In genomic region chr5:112697301-112697700, GRCh38 we compare ENCODE assay signal across 1 cellular context.
TF ChIP-seq lines count a peak whose summit lies in the region.

No MANE protein-coding gene starts in this region.

TF ChIP-seq in HCT116, 20 proteins besides CTCF, POLR2A, EP300 and RAD21 (continued from another document):
- TF ChIP-seq CBX3 (IDR thresholded peaks at IDR 0.05; ENCODE audit: low read depth) (no peak), ZBTB33 (IDR thresholded peaks at IDR 0.05; ENCODE audit: extremely low read depth, insufficient replicate concordance, low read length) (no peak), ZNF274 (IDR thresholded peaks at IDR 0.05; ENCODE audit: low read depth, low read length) (no peak), MAX (IDR thresholded peaks at IDR 0.05) (no peak), POLR2AphosphoS5 (IDR thresholded peaks at IDR 0.05; ENCODE audit: low read depth, low read length) (no peak), ZFX (IDR thresholded peaks at IDR 0.05) (no peak), ATF3 (IDR thresholded peaks at IDR 0.05) (no peak), ELF1 (IDR thresholded peaks at IDR 0.05; ENCODE audit: borderline replicate concordance, low read depth) (no peak), JUND (IDR thresholded peaks at IDR 0.05) (no peak), YY1 (IDR thresholded peaks at IDR 0.05; ENCODE audit: extremely low read depth, insufficient replicate concordance, low read depth, low read length) (no peak), SP1 (IDR thresholded peaks at IDR 0.05; ENCODE audit: low read depth) (no peak)
